Comparison of ENCODE assay signal across 19 cellular contexts in genomic region chr10:992523-993340, GRCh38. TPM values are rescaled to one million over a fixed set of nuclear protein-coding genes. Genes with fewer than 3 reads are reported as not detected.
DNase-seq lines count a peak whose midpoint lies in the region; ATAC-seq and TF ChIP-seq lines count a peak whose summit lies in the region.
"Had no signal": no experiment of that assay in that cellular context is flagged by ENCODE, and none has a peak within 500 bp of the region (broad histone marks: within the 10 kb centered on the region; RNA-seq: fewer than 3 reads in every experiment).

No MANE protein-coding gene starts in this region.

- peak overlapping the region; percentile 45 for H3K27ac Mint-ChIP-seq in stimulated activated naive CD8-positive, alpha-beta T cell treated with anti-CD3 and anti-CD28 coated beads, Interleukin-15, Interleukin-2, amounts not matched to agents 100 ng/mL and 50 ng/mL, for 24 hours
- H3K27ac Mint-ChIP-seq in stimulated activated naive CD8-positive, alpha-beta T cell treated with anti-CD3 and anti-CD28 coated beads, Interleukin-15, amount 100 ng/mL, for 72 hours: peak overlapping the region in 1 of 2 donors; percentile 6
- H3K27ac Mint-ChIP-seq in type B pancreatic cell: no peak overlapping the region
- no peak overlapping the region for H3K27ac Mint-ChIP-seq in Calu3 (ENCODE audit: unreplicated experiment)
- H3K27ac Mint-ChIP-seq: activated CD4-positive, alpha-beta memory T cell treated with anti-CD3 and anti-CD28 coated beads for 36 hours; activated T-helper 17 cell treated with anti-CD3 and anti-CD28 coated beads, Interleukin-2, amount 50 U/mL, for 72 hours; GM23338 had no signal

- peaks cover 82% of the 10 kb centered on the region for H3K36me3 Mint-ChIP-seq in stimulated activated naive CD8-positive, alpha-beta T cell treated with anti-CD3 and anti-CD28 coated beads, Interleukin-15, Interleukin-2, amounts not matched to agents 100 ng/mL and 50 ng/mL, for 24 hours (ENCODE audit: low read depth)
- H3K36me3 Mint-ChIP-seq in type B pancreatic cell (peaks cover 34% of the 10 kb centered on the region), Calu3 (ENCODE audit: insufficient read depth, unreplicated experiment) (peaks cover 84% of the 10 kb centered on the region)

- ATAC-seq in stimulated activated naive CD8-positive, alpha-beta T cell treated with anti-CD3 and anti-CD28 coated beads, Interleukin-15, amount 100 ng/mL, for 72 hours: no peak
- peak; percentile 26 for ATAC-seq in HG03378 (IDR thresholded peaks at IDR 0.05; ENCODE audit: unreplicated experiment)
- no peak for ATAC-seq in GM18868 (IDR thresholded peaks at IDR 0.05; ENCODE audit: unreplicated experiment)
- ATAC-seq: activated T-helper 17 cell treated with anti-CD3 and anti-CD28 coated beads, Interleukin-2, amount 50 U/mL, for 72 hours; GM23338; Right ventricle myocardium inferior had no signal

- H3K27me3 Mint-ChIP-seq in stimulated activated naive CD8-positive, alpha-beta T cell treated with anti-CD3 and anti-CD28 coated beads, Interleukin-15, Interleukin-2, amounts not matched to agents 100 ng/mL and 50 ng/mL, for 24 hours: no peaks in the 10 kb centered on the region
- no peaks in the 10 kb centered on the region for H3K27me3 Mint-ChIP-seq in stimulated activated naive CD8-positive, alpha-beta T cell treated with anti-CD3 and anti-CD28 coated beads, Interleukin-15, amount 100 ng/mL, for 72 hours
- H3K27me3 Mint-ChIP-seq in type B pancreatic cell: no peaks in the 10 kb centered on the region
- no peaks in the 10 kb centered on the region for H3K27me3 Mint-ChIP-seq in Calu3 (ENCODE audit: unreplicated experiment)
- H3K27me3 Mint-ChIP-seq: activated CD4-positive, alpha-beta memory T cell treated with anti-CD3 and anti-CD28 coated beads for 36 hours; activated T-helper 17 cell treated with anti-CD3 and anti-CD28 coated beads, Interleukin-2, amount 50 U/mL, for 72 hours had no signal

- H3K9me3 Mint-ChIP-seq in stimulated activated naive CD8-positive, alpha-beta T cell treated with anti-CD3 and anti-CD28 coated beads, Interleukin-15, Interleukin-2, amounts not matched to agents 100 ng/mL and 50 ng/mL, for 24 hours: no peaks in the 10 kb centered on the region
- H3K9me3 Mint-ChIP-seq in stimulated activated naive CD8-positive, alpha-beta T cell treated with anti-CD3 and anti-CD28 coated beads, Interleukin-15, amount 100 ng/mL, for 72 hours: no peaks in the 10 kb centered on the region
- H3K9me3 Mint-ChIP-seq in type B pancreatic cell: no peaks in the 10 kb centered on the region
- H3K9me3 Mint-ChIP-seq in Calu3 (ENCODE audit: low read depth, unreplicated experiment): no peaks in the 10 kb centered on the region
- H3K9me3 Mint-ChIP-seq: activated CD4-positive, alpha-beta memory T cell treated with anti-CD3 and anti-CD28 coated beads for 36 hours; activated T-helper 17 cell treated with anti-CD3 and anti-CD28 coated beads, Interleukin-2, amount 50 U/mL, for 72 hours; GM23338 had no signal

- intact Hi-C loops in Calu3 (cut with micrococcal nuclease; ENCODE audit: unreplicated experiment): no loop called here

- no peak for TF ChIP-seq CTCF in type B pancreatic cell (conservative IDR thresholded peaks at IDR 0.05)
- no peak for TF ChIP-seq CTCF in Calu3 (IDR thresholded peaks at IDR 0.05; ENCODE audit: unreplicated experiment)

- no TSS peak for BruUV-seq in Calu3 (replicated peaks; lab: Mats Ljungman, UMichigan)

- CTCF ChIA-PET in Calu3 (lab: Charles Lee): interaction anchor here (1.1 kb wide), 1 partner anchor 9 kb away, joined by 3 read pairs; no protein-coding TSS in a partner anchor

- peak overlapping the region; percentile 8 for H3K4me3 Mint-ChIP-seq in stimulated activated naive CD8-positive, alpha-beta T cell treated with anti-CD3 and anti-CD28 coated beads, Interleukin-15, Interleukin-2, amounts not matched to agents 100 ng/mL and 50 ng/mL, for 24 hours
- H3K4me3 Mint-ChIP-seq in stimulated activated naive CD8-positive, alpha-beta T cell treated with anti-CD3 and anti-CD28 coated beads, Interleukin-15, amount 100 ng/mL, for 72 hours: no peak overlapping the region
- H3K4me3 Mint-ChIP-seq in type B pancreatic cell (peak overlapping the region; percentile 15), Calu3 (ENCODE audit: low read depth, unreplicated experiment) (no peak overlapping the region)
- H3K4me3 Mint-ChIP-seq: activated CD4-positive, alpha-beta memory T cell treated with anti-CD3 and anti-CD28 coated beads for 36 hours; activated T-helper 17 cell treated with anti-CD3 and anti-CD28 coated beads, Interleukin-2, amount 50 U/mL, for 72 hours; GM23338 had no signal

- H3K4me1 Mint-ChIP-seq in stimulated activated naive CD8-positive, alpha-beta T cell treated with anti-CD3 and anti-CD28 coated beads, Interleukin-15, Interleukin-2, amounts not matched to agents 100 ng/mL and 50 ng/mL, for 24 hours (ENCODE audit: low read depth): peaks cover 33% of the 10 kb centered on the region
- peaks cover 33% of the 10 kb centered on the region for H3K4me1 Mint-ChIP-seq in stimulated activated naive CD8-positive, alpha-beta T cell treated with anti-CD3 and anti-CD28 coated beads, Interleukin-15, amount 100 ng/mL, for 72 hours
- peaks cover 15% of the 10 kb centered on the region for H3K4me1 Mint-ChIP-seq in type B pancreatic cell (ENCODE audit: unreplicated experiment)
- peaks cover 25% of the 10 kb centered on the region for H3K4me1 Mint-ChIP-seq in Calu3 (ENCODE audit: low read depth, unreplicated experiment)

- DNase-seq in stimulated activated naive CD8-positive, alpha-beta T cell treated with anti-CD3 and anti-CD28 coated beads, Interleukin-15, amount 100 ng/mL, for 72 hours: no peak
- DNase-seq in fibroblast of gingiva (ENCODE audit: low read depth) (peak; percentile 43), type B pancreatic cell (ENCODE audit: extremely low spot score, unreplicated experiment) (no peak), Calu3 (no peak), HuH-7 (ENCODE audit: low spot score) (no peak)
- DNase-seq: activated CD4-positive, alpha-beta memory T cell treated with anti-CD3 and anti-CD28 coated beads for 36 hours; left ventricle myocardium inferior; NCI-H2081 treated with DMSO at 0.1 percent for 48 hours; NCI-H510A; occipital lobe; stimulated activated CD4-positive, alpha-beta T cell treated with anti-CD3 and anti-CD28 coated beads, Interleukin-1b, Interleukin-23, amount 100 ng/mL, for 48 hours; uterus had no signal

RNA-seq across cellular contexts. Expression of gene GTPBP4, which starts 4.5 kb away (rescaled TPM):
- total RNA-seq in type B pancreatic cell (ENCODE audit: low replicate concordance) (57.8 and 65.9 TPM in 2 replicates), Calu3 (2022) (123 and 128 TPM in 2 replicates)

RNA-seq across cellular contexts. Expression of gene IDI2, which starts 32.9 kb away (rescaled TPM):
- total RNA-seq in type B pancreatic cell (ENCODE audit: low replicate concordance): not detected in 2 replicates
- not detected in 2 replicates for total RNA-seq in Calu3 (2022)
- total RNA-seq: activated CD4-positive, alpha-beta memory T cell treated with anti-CD3 and anti-CD28 coated beads for 36 hours; Daoy; GM23338; occipital lobe; uterus had no signal

RNA-seq across cellular contexts. Expression of gene IDI1, which starts 56.2 kb away (rescaled TPM):
- total RNA-seq in type B pancreatic cell (ENCODE audit: low replicate concordance): 45.2 and 54.1 TPM in 2 replicates
- 101 and 108 TPM in 2 replicates for total RNA-seq in Calu3 (2022)

Comparison
In these comparisons a context has a peak if more than half of its experiments do, and no peak if none do; other contexts are left out.
1. H3K4me3 Mint-ChIP-seq: peak in stimulated activated naive CD8-positive, alpha-beta T cell treated with anti-CD3 and anti-CD28 coated beads, Interleukin-15, Interleukin-2, amounts not matched to agents 100 ng/mL and 50 ng/mL, for 24 hours (single experiment) and type B pancreatic cell (single experiment); none in stimulated activated naive CD8-positive, alpha-beta T cell treated with anti-CD3 and anti-CD28 coated beads, Interleukin-15, amount 100 ng/mL, for 72 hours (0 of 2) and Calu3 (single experiment).